ENCODE assay signal across 8 cellular contexts in genomic region chr6:46015119-46015968, GRCh38. TPM values are rescaled to one million over a fixed set of nuclear protein-coding genes. Genes with fewer than 3 reads are reported as not detected.
DNase-seq lines count a peak whose midpoint lies in the region; ATAC-seq and TF ChIP-seq lines count a peak whose summit lies in the region.

CLIC5 (minus strand) TSS chr6:46015860; CDS start chr6:46015542, 318 bp downstream.

- H3K27me3 ChIP-seq in SU-DHL-6 (ENCODE audit: low read length) (peaks cover 4% of the 10 kb centered on the region; the same call in 1 of the 2 replicates), brain microvascular endothelial cell (replicated peaks) (peaks cover 26% of the 10 kb centered on the region), left lung (peaks cover 23 to 40% of the 10 kb centered on the region in 2 donors)

- no peaks in the 10 kb centered on the region for H3K79me2 ChIP-seq in SU-DHL-6 (ENCODE audit: insufficient read depth, low read length)

- peaks cover 4% of the 10 kb centered on the region for H3K9me3 Mint-ChIP-seq in stimulated activated memory B cell treated with anti-CD40 and anti-IgM and Interleukin-4, amounts not matched to agents 10 μg/mL and 1 μg/mL and 100 μg/mL, for 72 hours

- in situ Hi-C loops in brain microvascular endothelial cell (cut with HindIII; ENCODE audit: low pct_ligation_motif_present, low sequenced_read_pairs): no loop called here

- no peaks in the 10 kb centered on the region for H3F3A ChIP-seq in SU-DHL-6 (ENCODE audit: insufficient read depth)

- no peaks in the 10 kb centered on the region for H3K36me3 Mint-ChIP-seq in stimulated activated memory B cell treated with anti-CD40 and anti-IgM and Interleukin-4, amounts not matched to agents 10 μg/mL and 1 μg/mL and 100 μg/mL, for 72 hours

- H3K27me3 Mint-ChIP-seq in stimulated activated memory B cell treated with anti-CD40 and anti-IgM and Interleukin-4, amounts not matched to agents 10 μg/mL and 1 μg/mL and 100 μg/mL, for 72 hours: no peaks in the 10 kb centered on the region

- H3K36me3 ChIP-seq in SU-DHL-6 (ENCODE audit: low read length) (no peaks in the 10 kb centered on the region), brain microvascular endothelial cell (replicated peaks) (no peaks in the 10 kb centered on the region), left lung (no peaks in the 10 kb centered on the region)

- H3K4me2 ChIP-seq in SU-DHL-6 (ENCODE audit: low read depth, low read length, poor library complexity, severe bottlenecking): peak within 1 kb of the TSS; percentile 2

- peak within 1 kb of the TSS; percentile 94 for H3K4me3 Mint-ChIP-seq in stimulated activated memory B cell treated with anti-CD40 and anti-IgM and Interleukin-4, amounts not matched to agents 10 μg/mL and 1 μg/mL and 100 μg/mL, for 72 hours

- H3K27ac ChIP-seq in SU-DHL-6 (ENCODE audit: low read depth, low read length): no peak within 1 kb of the TSS
- no peak within 1 kb of the TSS for H3K27ac ChIP-seq in brain microvascular endothelial cell
- H3K27ac ChIP-seq in left lung: peak within 1 kb of the TSS; percentile 80 to 82

- H3K9me3 ChIP-seq in SU-DHL-6 (ENCODE audit: insufficient read depth, low read length) (peaks cover 6% of the 10 kb centered on the region; the same call in 1 of the 2 replicates), left lung (no peaks in the 10 kb centered on the region)

- peaks cover 39% of the 10 kb centered on the region for H3K4me1 Mint-ChIP-seq in stimulated activated memory B cell treated with anti-CD40 and anti-IgM and Interleukin-4, amounts not matched to agents 10 μg/mL and 1 μg/mL and 100 μg/mL, for 72 hours

- H3K4me3 ChIP-seq in GM12864 (ENCODE audit: low read depth, low read length) (peak within 1 kb of the TSS; percentile 51), SU-DHL-6 (ENCODE audit: insufficient read depth, low read length, poor library complexity, severe bottlenecking) (no peak within 1 kb of the TSS), brain microvascular endothelial cell (ENCODE audit: low read depth, low read length) (peak within 1 kb of the TSS; percentile 34), left lung (peak within 1 kb of the TSS; percentile 44 to 51)

- no peaks in the 10 kb centered on the region for H3K9me2 ChIP-seq in SU-DHL-6 (replicated peaks; ENCODE audit: insufficient read depth, low read length)

- ATAC-seq in left lung (peak; percentile 80), GM18498 (IDR thresholded peaks at IDR 0.05; ENCODE audit: unreplicated experiment) (no peak), HG03175 (IDR thresholded peaks at IDR 0.05; ENCODE audit: unreplicated experiment) (no peak), GM19463 (IDR thresholded peaks at IDR 0.05; ENCODE audit: unreplicated experiment) (no peak)
- ATAC-seq in stimulated activated memory B cell treated with anti-CD40 and anti-IgM and Interleukin-4, amounts not matched to agents 10 μg/mL and 1 μg/mL and 100 μg/mL, for 72 hours: peak; percentile 72

- no peak for DNase-seq in GM12864 (ENCODE audit: low read depth)
- DNase-seq in brain microvascular endothelial cell: no peak
- peak; percentile 46 to 85 for DNase-seq in left lung

- H3K4me1 ChIP-seq in left lung: peaks cover 9 to 27% of the 10 kb centered on the region in 2 donors

- no peaks in the 10 kb centered on the region for H4K20me1 ChIP-seq in SU-DHL-6 (ENCODE audit: low read depth, low read length)

- peak within 1 kb of the TSS; percentile 80 for H3K27ac Mint-ChIP-seq in stimulated activated memory B cell treated with anti-CD40 and anti-IgM and Interleukin-4, amounts not matched to agents 10 μg/mL and 1 μg/mL and 100 μg/mL, for 72 hours

- intact Hi-C loops in left lung (cut with DNase I): no loop called here

- no peak within 1 kb of the TSS for H2AFZ ChIP-seq in SU-DHL-6 (ENCODE audit: low read depth, low read length, severe bottlenecking)

- H3K9ac ChIP-seq in SU-DHL-6 (ENCODE audit: low read length): no peak within 1 kb of the TSS

- no peak for TF ChIP-seq CTCF in GM12864 (IDR thresholded peaks at IDR 0.05; ENCODE audit: low read depth, low read length, missing control alignments)
- no peak for TF ChIP-seq CTCF in SU-DHL-6 (IDR thresholded peaks at IDR 0.05; ENCODE audit: insufficient read depth, low read length, poor library complexity, severe bottlenecking)
- TF ChIP-seq CTCF in brain microvascular endothelial cell (IDR thresholded peaks at IDR 0.05; ENCODE audit: low read depth, low read length, missing control alignments): no peak
- no peak for TF ChIP-seq CTCF in left lung (IDR thresholded peaks at IDR 0.05)

RNA-seq across cellular contexts. Expression of gene CLIC5, which starts in this region (rescaled TPM):
- total RNA-seq in left lung: 100 to 1,000 TPM in 1 of 2 donors, 10 to 100 TPM in 1; 44.3 to 179 TPM

Comparison
In these comparisons a context has a peak if more than half of its experiments do, and no peak if none do; other contexts are left out.
1. DNase-seq: peak in left lung (2 of 2); none in GM12864 (single experiment) and brain microvascular endothelial cell (single experiment).
2. H3K27ac ChIP-seq: peak in left lung (2 of 2); none in SU-DHL-6 (single experiment) and brain microvascular endothelial cell (single experiment).
3. ATAC-seq: peak in left lung (single experiment) and stimulated activated memory B cell treated with anti-CD40 and anti-IgM and Interleukin-4, amounts not matched to agents 10 μg/mL and 1 μg/mL and 100 μg/mL, for 72 hours (single experiment); none in GM18498 (single experiment), HG03175 (single experiment) and GM19463 (single experiment).